ENCODE assay signal across 11 cellular contexts in the genomic region with DNA sequence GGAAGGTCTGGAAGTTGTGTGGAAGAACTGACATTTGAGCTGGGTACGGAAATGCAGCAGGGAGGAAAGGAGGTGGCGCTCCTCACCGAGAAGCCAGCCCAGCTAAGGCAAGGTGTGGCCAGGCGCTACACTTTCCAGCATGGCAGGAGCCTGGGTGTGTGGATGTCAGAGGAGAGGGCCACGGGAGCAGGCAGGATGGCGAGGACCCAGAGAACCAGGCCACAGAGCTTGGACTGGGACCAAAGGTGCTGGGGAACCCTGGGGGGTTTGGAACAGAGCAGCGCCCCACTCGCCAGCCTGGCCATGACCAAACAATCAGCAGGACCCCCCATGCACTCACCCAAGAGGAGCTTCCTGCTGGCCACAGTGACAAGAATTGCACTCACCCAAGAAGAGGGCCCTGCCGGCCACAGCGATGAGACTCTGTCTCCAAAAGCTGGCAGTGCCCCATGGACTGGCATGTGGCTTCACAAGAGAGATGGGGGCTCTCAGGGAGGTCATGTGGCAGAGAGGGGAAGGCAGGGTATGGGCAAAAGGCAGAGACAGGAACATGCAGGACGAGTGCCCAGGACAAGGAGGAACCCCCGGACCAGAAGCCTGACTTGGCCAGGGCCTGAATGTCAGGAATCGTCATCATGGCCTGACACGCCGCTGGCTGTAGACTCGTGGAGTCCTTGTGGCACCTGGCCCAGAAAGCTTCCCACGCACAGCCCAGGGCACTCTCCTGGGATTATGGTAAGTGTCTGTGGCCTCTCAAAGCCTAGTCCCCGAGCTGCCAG. TPM values are rescaled to one million over a fixed set of nuclear protein-coding genes. Genes with fewer than 3 reads are reported as not detected.
DNase-seq lines count a peak whose midpoint lies in the region; ATAC-seq and TF ChIP-seq lines count a peak whose summit lies in the region.
"Had no signal": no experiment of that assay in that cellular context is flagged by ENCODE, and none has a peak within 500 bp of the region (broad histone marks: within the 10 kb centered on the region; RNA-seq: fewer than 3 reads in every experiment).

No MANE protein-coding gene starts in this region.

- no CpG with 5 or more reads among the region's 18 CpGs for WGBS in neuronal stem cell (ENCODE audit: extremely low coverage in 2 of 2, insufficient read length in 2 of 2, insufficient replicate concordance in 1 of 2), 2 donors
- 86% methylated on average over 17 of the region's 18 CpGs for WGBS in esophagus muscularis mucosa

- H3K9me3 ChIP-seq in BLaER1 treated with 17β-estradiol and CSF1 and Interleukin-3, amounts not matched to agents 10 nM and 100 nM (replicated peaks in 1 of 11): peaks cover 0 to 6% (median 0%) of the 10 kb centered on the region in 11 experiments; a peak in 1 of 22 replicates
- H3K9me3 ChIP-seq in PC-9 (ENCODE audit: insufficient read depth, low read depth): no peaks in the 10 kb centered on the region
- peaks cover 0 to 4% of the 10 kb centered on the region in 2 donors for H3K9me3 ChIP-seq in neuronal stem cell (replicated peaks in 1 of 2; ENCODE audit: control insufficient read depth in 2 of 2, insufficient read depth in 1 of 2, low read depth in 1 of 2, low read length in 2 of 2)
- no peaks in the 10 kb centered on the region for H3K9me3 ChIP-seq in esophagus muscularis mucosa
- H3K9me3 ChIP-seq: upper lobe of left lung had no signal

- no TSS peak for BruUV-seq in PC-9 (replicated peaks; lab: Mats Ljungman, UMichigan)

- TF ChIP-seq CTCF in PC-9 (conservative IDR thresholded peaks at IDR 0.05): no peak
- TF ChIP-seq CTCF in fibroblast of mammary gland (conservative IDR thresholded peaks at IDR 0.05; ENCODE audit: control insufficient read depth, insufficient read depth, low read depth, low read length): no peak
- TF ChIP-seq CTCF in esophagus muscularis mucosa (IDR thresholded peaks at IDR 0.05): no peak

- H3K14ac ChIP-seq in neuronal stem cell (ENCODE audit: low read length): no peak overlapping the region

- peaks cover 16% of the 10 kb centered on the region for H3F3A ChIP-seq in PC-9 (ENCODE audit: insufficient read depth, low read depth)

- no peaks in the 10 kb centered on the region for H3K36me3 ChIP-seq in BLaER1 treated with 17β-estradiol and CSF1 and Interleukin-3, amounts not matched to agents 10 nM and 100 nM
- H3K36me3 ChIP-seq in PC-9 (ENCODE audit: low read depth) (no peaks in the 10 kb centered on the region), neuronal stem cell (replicated peaks in 1 of 2; ENCODE audit: control insufficient read depth in 2 of 2, insufficient read depth in 2 of 2, low read length in 2 of 2) (no peaks in the 10 kb centered on the region), esophagus muscularis mucosa (no peaks in the 10 kb centered on the region)
- H3K36me3 ChIP-seq: upper lobe of left lung had no signal

- peaks cover 0 to 71% (median 32%) of the 10 kb centered on the region in 11 experiments; a peak in 16 of 22 replicates for H4K20me1 ChIP-seq in BLaER1 treated with 17β-estradiol and CSF1 and Interleukin-3, amounts not matched to agents 10 nM and 100 nM
- H4K20me1 ChIP-seq in PC-9 (ENCODE audit: insufficient read depth): no peaks in the 10 kb centered on the region

- no peak overlapping the region for H3K4ac ChIP-seq in neuronal stem cell (ENCODE audit: low read length)

- no peak for TF ChIP-seq POLR2A in esophagus muscularis mucosa (IDR thresholded peaks at IDR 0.05; ENCODE audit: low read depth)

- no peak overlapping the region for H2BK120ac ChIP-seq in neuronal stem cell (ENCODE audit: low read depth, low read length)

- H4K91ac ChIP-seq in neuronal stem cell (ENCODE audit: low read depth, low read length, poor library complexity): no peak overlapping the region

- CTCF ChIA-PET in PC-9 (lab: Charles Lee): no interaction called here

- ATAC-seq in GM19455 (IDR thresholded peaks at IDR 0.05; ENCODE audit: unreplicated experiment): no peak
- ATAC-seq: GM12878 had no signal

- POLR2A ChIA-PET in PC-9 (lab: Charles Lee; ENCODE audit: unreplicated experiment): no interaction called here

- H3K27me3 ChIP-seq in BLaER1 treated with 17β-estradiol and CSF1 and Interleukin-3, amounts not matched to agents 10 nM and 100 nM: peaks cover 19 to 70% (median 53%) of the 10 kb centered on the region in 11 experiments; a peak in 21 of 22 replicates
- H3K27me3 ChIP-seq in PC-9 (ENCODE audit: insufficient read depth, low read depth) (no peaks in the 10 kb centered on the region), neuronal stem cell (ENCODE audit: control insufficient read depth in 3 of 3, insufficient read depth in 3 of 3, low read depth in 1 of 3, low read length in 3 of 3) (peaks cover 0 to 16% (median 0%) of the 10 kb centered on the region in 3 experiments), esophagus muscularis mucosa (peaks cover 0 to 20% (median 0%) of the 10 kb centered on the region in 4 donors)
- H3K27me3 ChIP-seq: upper lobe of left lung had no signal

- TF ChIP-seq EP300 in esophagus muscularis mucosa (IDR thresholded peaks at IDR 0.05): no peak

- intact Hi-C loops in PC-9 (cut with micrococcal nuclease; ENCODE audit: unreplicated experiment): no loop called here
- intact Hi-C loops in esophagus muscularis mucosa (cut with DNase I): no loop called here

- no peak for DNase-seq in PC-9
- DNase-seq in fibroblast of mammary gland (ENCODE audit: low read depth): peak; percentile 66
- no peak for DNase-seq in neuronal stem cell (ENCODE audit: low spot score)
- no peak for DNase-seq in stimulated activated CD4-positive, alpha-beta T cell treated with anti-CD3 and anti-CD28 coated beads, Interleukin-1b, Interleukin-23, amount 100 ng/mL, for 48 hours
- DNase-seq in esophagus muscularis mucosa (ENCODE audit: extremely low spot score): no peak
- no peak for DNase-seq in GDM1 (lab: John Stamatoyannopoulos, UW)

- no peak overlapping the region for H2BK12ac ChIP-seq in neuronal stem cell (ENCODE audit: low read length)

- H2AK5ac ChIP-seq in neuronal stem cell (ENCODE audit: low read depth, low read length): peak overlapping the region; percentile 53

- peaks cover 29 to 77% (median 68%) of the 10 kb centered on the region in 10 experiments for H3K4me1 ChIP-seq in BLaER1 treated with 17β-estradiol and CSF1 and Interleukin-3, amounts not matched to agents 10 nM and 100 nM
- peaks cover 17% of the 10 kb centered on the region for H3K4me1 ChIP-seq in PC-9 (replicated peaks; ENCODE audit: insufficient read depth)
- peaks cover 9 to 13% of the 10 kb centered on the region in 2 donors for H3K4me1 ChIP-seq in neuronal stem cell (ENCODE audit: control insufficient read depth in 2 of 2, insufficient read depth in 1 of 2, low read depth in 1 of 2, low read length in 2 of 2)
- peaks cover 31 to 44% (median 35%) of the 10 kb centered on the region in 4 donors for H3K4me1 ChIP-seq in esophagus muscularis mucosa
- H3K4me1 ChIP-seq: parathyroid adenoma had no signal

- no peak overlapping the region; a peak in 1 of 20 replicates for H3K4me3 ChIP-seq in BLaER1 treated with 17β-estradiol and CSF1 and Interleukin-3, amounts not matched to agents 10 nM and 100 nM
- H3K4me3 ChIP-seq in PC-9: no peak overlapping the region
- H3K4me3 ChIP-seq in fibroblast of mammary gland (ENCODE audit: control insufficient read depth, low read depth, low read length): no peak overlapping the region
- H3K4me3 ChIP-seq in neuronal stem cell (ENCODE audit: low read length in 2 of 2): peak overlapping the region in 1 of 2 donors; percentile 36
- no peak overlapping the region for H3K4me3 ChIP-seq in esophagus muscularis mucosa
- H3K4me3 ChIP-seq: GM12878, upper lobe of left lung had no signal

- peaks cover 2% of the 10 kb centered on the region for H3K79me1 ChIP-seq in neuronal stem cell (ENCODE audit: low read depth, low read length)

- H2AFZ ChIP-seq in PC-9 (no peak overlapping the region), neuronal stem cell (ENCODE audit: low read length) (no peak overlapping the region)
- H2AFZ ChIP-seq: parathyroid adenoma had no signal

- no peak overlapping the region for H4K8ac ChIP-seq in neuronal stem cell (ENCODE audit: low read depth, low read length)

- H3K79me2 ChIP-seq in PC-9 (ENCODE audit: low read depth): no peaks in the 10 kb centered on the region
- H3K79me2 ChIP-seq: parathyroid adenoma had no signal

- peak overlapping the region; percentile 27 to 97 (median 86) for H3K4me2 ChIP-seq in BLaER1 treated with 17β-estradiol and CSF1 and Interleukin-3, amounts not matched to agents 10 nM and 100 nM
- H3K4me2 ChIP-seq in PC-9 (peak overlapping the region; percentile 59; the same call in 1 of the 2 replicates), neuronal stem cell (ENCODE audit: insufficient read depth, low read length, poor library complexity, severe bottlenecking) (no peak overlapping the region)

- H3K23ac ChIP-seq in neuronal stem cell (ENCODE audit: low read depth, low read length, poor library complexity): no peak overlapping the region

- peak overlapping the region in 7 of 11 experiments; percentile 1 to 55 (median 38); a peak in 9 of 22 replicates for H3K9ac ChIP-seq in BLaER1 treated with 17β-estradiol and CSF1 and Interleukin-3, amounts not matched to agents 10 nM and 100 nM
- no peak overlapping the region for H3K9ac ChIP-seq in neuronal stem cell (ENCODE audit: low read depth, low read length, poor library complexity)
- H3K9ac ChIP-seq: parathyroid adenoma had no signal

- H2BK5ac ChIP-seq in neuronal stem cell (ENCODE audit: low read length): peak overlapping the region; percentile 39

- H3K27ac ChIP-seq in BLaER1 treated with 17β-estradiol and CSF1 and Interleukin-3, amounts not matched to agents 10 nM and 100 nM: peak overlapping the region in 6 of 11 experiments; percentile 33 to 77 (median 66); a peak in 10 of 22 replicates
- peak overlapping the region; percentile 61 for H3K27ac ChIP-seq in PC-9
- no peak overlapping the region for H3K27ac ChIP-seq in neuronal stem cell (replicated peaks; ENCODE audit: low read length)
- no peak overlapping the region for H3K27ac ChIP-seq in esophagus muscularis mucosa (replicated peaks in 1 of 4)
- H3K27ac ChIP-seq: parathyroid adenoma, upper lobe of left lung had no signal

- H3K18ac ChIP-seq in neuronal stem cell (ENCODE audit: low read length): peak overlapping the region; percentile 76

- H3K9me2 ChIP-seq in PC-9 (ENCODE audit: insufficient read depth): no peaks in the 10 kb centered on the region

- no peak overlapping the region for H2BK15ac ChIP-seq in neuronal stem cell (ENCODE audit: low read length)

RNA-seq across cellular contexts. Expression of a gene that starts 45.4 kb away (rescaled TPM):
- total RNA-seq in PC-9 (2021) (0.15 and 0.24 TPM in 2 replicates), esophagus muscularis mucosa (10 to 100 TPM; 25.5 to 59.6 (median 33.0) TPM)
- 11.8 TPM for polyA plus RNA-seq in neuronal stem cell (2013, experiment 1 of 2)
- polyA plus RNA-seq in neuronal stem cell (2013, experiment 2 of 2): 11.0 TPM
- polyA plus RNA-seq: GM12878 had no signal

Comparison
In these comparisons a context has a peak if more than half of its experiments do, and no peak if none do; other contexts are left out.
1. H3K27ac ChIP-seq: peak in BLaER1 treated with 17β-estradiol and CSF1 and Interleukin-3, amounts not matched to agents 10 nM and 100 nM (6 of 11) and PC-9 (single experiment); none in neuronal stem cell (single experiment) and esophagus muscularis mucosa (0 of 4).
2. RNA of a gene that starts 45.4 kb away (total RNA-seq): 25.5 to 59.6 TPM in esophagus muscularis mucosa; 0.15 to 0.24 TPM in PC-9; every median in the first group is over 10 times any median in the second.